ENCODE assay signal across 1 cellular context in the genomic region with DNA sequence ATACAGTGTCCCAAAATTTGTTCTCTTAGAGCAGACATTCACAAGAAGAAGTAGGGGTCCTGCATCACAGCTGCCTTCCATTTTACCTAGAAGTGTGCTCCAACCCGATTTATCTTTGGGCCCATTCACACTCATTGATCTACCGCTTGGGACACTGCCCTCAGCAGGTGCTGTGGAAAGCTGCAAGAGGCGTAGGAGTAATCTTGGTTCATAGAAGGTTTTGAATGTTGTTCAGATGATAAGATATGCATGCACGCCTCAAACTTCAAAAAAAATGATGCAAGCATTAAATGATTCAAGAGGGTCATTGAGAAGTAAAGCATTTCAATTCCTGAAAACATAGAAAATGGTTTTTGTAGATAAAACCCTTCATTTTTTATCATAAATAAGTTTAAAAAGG.
A peak's percentile ranks its signal among the peaks of the same experiment; 100 is the strongest.
TF ChIP-seq lines count a peak whose summit lies in the region.

No MANE protein-coding gene starts in this region.

TF ChIP-seq in K562, 482 proteins besides CTCF, POLR2A, EP300 and RAD21 (continues in another document):
- TF ChIP-seq, protein P1, sequence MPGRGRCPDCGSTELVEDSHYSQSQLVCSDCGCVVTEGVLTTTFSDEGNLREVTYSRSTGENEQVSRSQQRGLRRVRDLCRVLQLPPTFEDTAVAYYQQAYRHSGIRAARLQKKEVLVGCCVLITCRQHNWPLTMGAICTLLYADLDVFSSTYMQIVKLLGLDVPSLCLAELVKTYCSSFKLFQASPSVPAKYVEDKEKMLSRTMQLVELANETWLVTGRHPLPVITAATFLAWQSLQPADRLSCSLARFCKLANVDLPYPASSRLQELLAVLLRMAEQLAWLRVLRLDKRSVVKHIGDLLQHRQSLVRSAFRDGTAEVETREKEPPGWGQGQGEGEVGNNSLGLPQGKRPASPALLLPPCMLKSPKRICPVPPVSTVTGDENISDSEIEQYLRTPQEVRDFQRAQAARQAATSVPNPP (IDR thresholded peaks at IDR 0.05; ENCODE audit: borderline replicate concordance, insufficient read depth, insufficient read length) = no peak
- TF ChIP-seq PML (IDR thresholded peaks at IDR 0.05; ENCODE audit: low read length) (0 out of 2 replicates have a peak, but pooled peaks have one; percentile 20), ATF7 (IDR thresholded peaks at IDR 0.05) (0 out of 2 replicates have a peak, but pooled peaks have one; percentile 12), BACH1 (tag; IDR thresholded peaks at IDR 0.05) (no peak), TEAD4 (IDR thresholded peaks at IDR 0.05; ENCODE audit: low read length) (peak; percentile 59), TEAD4 (CRISPR knock-in tag; IDR thresholded peaks at IDR 0.05; ENCODE audit: borderline replicate concordance) (no peak), ZNF41 (CRISPR knock-in tag; conservative IDR thresholded peaks at IDR 0.05) (no peak), GATA2 (CRISPR knock-in tag; IDR thresholded peaks at IDR 0.05) (0 out of 2 replicates have a peak, but pooled peaks have one; percentile 47), CHD1 (IDR thresholded peaks at IDR 0.05; ENCODE audit: low read length) (no peak), CEBPG (CRISPR knock-in tag; IDR thresholded peaks at IDR 0.05) (peak; percentile 31; the same call in 1 of the 2 replicates), CEBPG (tag; conservative IDR thresholded peaks at IDR 0.05 in 1 of 2, IDR thresholded peaks at IDR 0.05 in 1 of 2) (peak; percentile 61 to 85; a peak in 3 of 4 replicates), CXXC5 (CRISPR knock-in tag; IDR thresholded peaks at IDR 0.05) (peak; percentile 18; the same call in 1 of the 2 replicates), TAL1 (IDR thresholded peaks at IDR 0.05) (peak; percentile 45; the same call in 1 of the 2 replicates), CBX8 (IDR thresholded peaks at IDR 0.05; ENCODE audit: borderline replicate concordance, extremely low read depth, low read depth, low read length, poor library complexity, severe bottlenecking) (no peak), EGR1 (conservative IDR thresholded peaks at IDR 0.05) (0 out of 2 replicates have a peak, but pooled peaks have one; percentile 31), EP400 (IDR thresholded peaks at IDR 0.05) (0 out of 2 replicates have a peak, but pooled peaks have one; percentile 15), SMARCA4 (IDR thresholded peaks at IDR 0.05) (peak; percentile 45; the same call in 1 of the 2 replicates), CBFA2T2 (conservative IDR thresholded peaks at IDR 0.05) (peak; percentile 52), CEBPB (tag; IDR thresholded peaks at IDR 0.05) (peak; percentile 24; the same call in 1 of the 2 replicates), ZNF134 (CRISPR knock-in tag; conservative IDR thresholded peaks at IDR 0.05) (peak; percentile 75), STAT5A (IDR thresholded peaks at IDR 0.05; ENCODE audit: borderline replicate concordance, low read length) (peak; percentile 41; the same call in 1 of the 2 replicates), FOXJ2 (tag; IDR thresholded peaks at IDR 0.05) (0 out of 2 replicates have a peak, but pooled peaks have one; percentile 18), ETV5 (CRISPR knock-in tag; IDR thresholded peaks at IDR 0.05; ENCODE audit: low read depth) (no peak), TCF7 (IDR thresholded peaks at IDR 0.05; ENCODE audit: borderline replicate concordance) (0 out of 2 replicates have a peak, but pooled peaks have one; percentile 60), KLF16 (IDR thresholded peaks at IDR 0.05) (peak; percentile 72; the same call in 1 of the 2 replicates), TRIM24 (IDR thresholded peaks at IDR 0.05) (0 out of 4 replicates have a peak, but pooled peaks of 1 of the 2 experiments have one; percentile 24), MYC (IDR thresholded peaks at IDR 0.05; ENCODE audit: low read depth, low read length) (peak; percentile 28; the same call in 1 of the 2 replicates), MYC (CRISPR knock-in tag; IDR thresholded peaks at IDR 0.05; ENCODE audit: borderline replicate concordance, low read depth) (no peak), NCOR1 (IDR thresholded peaks at IDR 0.05) (peak; percentile 25; the same call in 1 of the 2 replicates), TCF3 (CRISPR knock-in tag; IDR thresholded peaks at IDR 0.05) (peak; percentile 71), HDAC3 (IDR thresholded peaks at IDR 0.05; ENCODE audit: borderline replicate concordance, partially characterized antibody) (peak; percentile 16), IFI16 (CRISPR knock-in tag; IDR thresholded peaks at IDR 0.05) (no peak), DPF2 (IDR thresholded peaks at IDR 0.05) (peak; percentile 47; the same call in 1 of the 2 replicates), JUND (IDR thresholded peaks at IDR 0.05; ENCODE audit: borderline replicate concordance, low read depth, low read length) (peak; percentile 2; the same call in 1 of the 2 replicates), JUND (tag; IDR thresholded peaks at IDR 0.05; ENCODE audit: borderline replicate concordance, low read depth, low read length) (no peak), ARID1B (IDR thresholded peaks at IDR 0.05) (peak; percentile 61), RCOR1 (IDR thresholded peaks at IDR 0.05; ENCODE audit: borderline replicate concordance in 1 of 2, low read depth in 2 of 2, low read length in 2 of 2) (peak in 1 of 2 experiments; percentile 75; a peak in 2 of 4 replicates)
- TF ChIP-seq, protein P2, sequence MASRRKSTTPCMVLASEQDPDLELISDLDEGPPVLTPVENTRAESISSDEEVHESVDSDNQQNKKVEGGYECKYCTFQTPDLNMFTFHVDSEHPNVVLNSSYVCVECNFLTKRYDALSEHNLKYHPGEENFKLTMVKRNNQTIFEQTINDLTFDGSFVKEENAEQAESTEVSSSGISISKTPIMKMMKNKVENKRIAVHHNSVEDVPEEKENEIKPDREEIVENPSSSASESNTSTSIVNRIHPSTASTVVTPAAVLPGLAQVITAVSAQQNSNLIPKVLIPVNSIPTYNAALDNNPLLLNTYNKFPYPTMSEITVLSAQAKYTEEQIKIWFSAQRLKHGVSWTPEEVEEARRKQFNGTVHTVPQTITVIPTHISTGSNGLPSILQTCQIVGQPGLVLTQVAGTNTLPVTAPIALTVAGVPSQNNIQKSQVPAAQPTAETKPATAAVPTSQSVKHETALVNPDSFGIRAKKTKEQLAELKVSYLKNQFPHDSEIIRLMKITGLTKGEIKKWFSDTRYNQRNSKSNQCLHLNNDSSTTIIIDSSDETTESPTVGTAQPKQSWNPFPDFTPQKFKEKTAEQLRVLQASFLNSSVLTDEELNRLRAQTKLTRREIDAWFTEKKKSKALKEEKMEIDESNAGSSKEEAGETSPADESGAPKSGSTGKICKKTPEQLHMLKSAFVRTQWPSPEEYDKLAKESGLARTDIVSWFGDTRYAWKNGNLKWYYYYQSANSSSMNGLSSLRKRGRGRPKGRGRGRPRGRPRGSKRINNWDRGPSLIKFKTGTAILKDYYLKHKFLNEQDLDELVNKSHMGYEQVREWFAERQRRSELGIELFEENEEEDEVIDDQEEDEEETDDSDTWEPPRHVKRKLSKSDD (conservative IDR thresholded peaks at IDR 0.05; ENCODE audit: low read length) = no peak
- TF ChIP-seq, protein P3, sequence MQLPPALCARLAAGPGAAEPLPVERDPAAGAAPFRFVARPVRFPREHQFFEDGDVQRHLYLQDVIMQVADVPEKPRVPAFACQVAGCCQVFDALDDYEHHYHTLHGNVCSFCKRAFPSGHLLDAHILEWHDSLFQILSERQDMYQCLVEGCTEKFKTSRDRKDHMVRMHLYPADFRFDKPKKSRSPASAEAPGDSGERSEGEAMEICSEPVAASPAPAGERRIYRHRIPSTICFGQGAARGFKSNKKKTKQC (CRISPR knock-in tag; IDR thresholded peaks at IDR 0.05) = no peak
- TF ChIP-seq, protein P4, sequence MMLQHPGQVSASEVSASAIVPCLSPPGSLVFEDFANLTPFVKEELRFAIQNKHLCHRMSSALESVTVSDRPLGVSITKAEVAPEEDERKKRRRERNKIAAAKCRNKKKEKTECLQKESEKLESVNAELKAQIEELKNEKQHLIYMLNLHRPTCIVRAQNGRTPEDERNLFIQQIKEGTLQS (IDR thresholded peaks at IDR 0.05) = peak; percentile 56; the same call in 1 of the 2 replicates
- TF ChIP-seq, protein P4 (CRISPR knock-in tag; conservative IDR thresholded peaks at IDR 0.05) = no peak
- TF ChIP-seq, protein P5, sequence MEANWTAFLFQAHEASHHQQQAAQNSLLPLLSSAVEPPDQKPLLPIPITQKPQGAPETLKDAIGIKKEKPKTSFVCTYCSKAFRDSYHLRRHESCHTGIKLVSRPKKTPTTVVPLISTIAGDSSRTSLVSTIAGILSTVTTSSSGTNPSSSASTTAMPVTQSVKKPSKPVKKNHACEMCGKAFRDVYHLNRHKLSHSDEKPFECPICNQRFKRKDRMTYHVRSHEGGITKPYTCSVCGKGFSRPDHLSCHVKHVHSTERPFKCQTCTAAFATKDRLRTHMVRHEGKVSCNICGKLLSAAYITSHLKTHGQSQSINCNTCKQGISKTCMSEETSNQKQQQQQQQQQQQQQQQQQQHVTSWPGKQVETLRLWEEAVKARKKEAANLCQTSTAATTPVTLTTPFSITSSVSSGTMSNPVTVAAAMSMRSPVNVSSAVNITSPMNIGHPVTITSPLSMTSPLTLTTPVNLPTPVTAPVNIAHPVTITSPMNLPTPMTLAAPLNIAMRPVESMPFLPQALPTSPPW (CRISPR knock-in tag; IDR thresholded peaks at IDR 0.05) = peak; percentile 15; the same call in 1 of the 2 replicates
- TF ChIP-seq, protein P6, sequence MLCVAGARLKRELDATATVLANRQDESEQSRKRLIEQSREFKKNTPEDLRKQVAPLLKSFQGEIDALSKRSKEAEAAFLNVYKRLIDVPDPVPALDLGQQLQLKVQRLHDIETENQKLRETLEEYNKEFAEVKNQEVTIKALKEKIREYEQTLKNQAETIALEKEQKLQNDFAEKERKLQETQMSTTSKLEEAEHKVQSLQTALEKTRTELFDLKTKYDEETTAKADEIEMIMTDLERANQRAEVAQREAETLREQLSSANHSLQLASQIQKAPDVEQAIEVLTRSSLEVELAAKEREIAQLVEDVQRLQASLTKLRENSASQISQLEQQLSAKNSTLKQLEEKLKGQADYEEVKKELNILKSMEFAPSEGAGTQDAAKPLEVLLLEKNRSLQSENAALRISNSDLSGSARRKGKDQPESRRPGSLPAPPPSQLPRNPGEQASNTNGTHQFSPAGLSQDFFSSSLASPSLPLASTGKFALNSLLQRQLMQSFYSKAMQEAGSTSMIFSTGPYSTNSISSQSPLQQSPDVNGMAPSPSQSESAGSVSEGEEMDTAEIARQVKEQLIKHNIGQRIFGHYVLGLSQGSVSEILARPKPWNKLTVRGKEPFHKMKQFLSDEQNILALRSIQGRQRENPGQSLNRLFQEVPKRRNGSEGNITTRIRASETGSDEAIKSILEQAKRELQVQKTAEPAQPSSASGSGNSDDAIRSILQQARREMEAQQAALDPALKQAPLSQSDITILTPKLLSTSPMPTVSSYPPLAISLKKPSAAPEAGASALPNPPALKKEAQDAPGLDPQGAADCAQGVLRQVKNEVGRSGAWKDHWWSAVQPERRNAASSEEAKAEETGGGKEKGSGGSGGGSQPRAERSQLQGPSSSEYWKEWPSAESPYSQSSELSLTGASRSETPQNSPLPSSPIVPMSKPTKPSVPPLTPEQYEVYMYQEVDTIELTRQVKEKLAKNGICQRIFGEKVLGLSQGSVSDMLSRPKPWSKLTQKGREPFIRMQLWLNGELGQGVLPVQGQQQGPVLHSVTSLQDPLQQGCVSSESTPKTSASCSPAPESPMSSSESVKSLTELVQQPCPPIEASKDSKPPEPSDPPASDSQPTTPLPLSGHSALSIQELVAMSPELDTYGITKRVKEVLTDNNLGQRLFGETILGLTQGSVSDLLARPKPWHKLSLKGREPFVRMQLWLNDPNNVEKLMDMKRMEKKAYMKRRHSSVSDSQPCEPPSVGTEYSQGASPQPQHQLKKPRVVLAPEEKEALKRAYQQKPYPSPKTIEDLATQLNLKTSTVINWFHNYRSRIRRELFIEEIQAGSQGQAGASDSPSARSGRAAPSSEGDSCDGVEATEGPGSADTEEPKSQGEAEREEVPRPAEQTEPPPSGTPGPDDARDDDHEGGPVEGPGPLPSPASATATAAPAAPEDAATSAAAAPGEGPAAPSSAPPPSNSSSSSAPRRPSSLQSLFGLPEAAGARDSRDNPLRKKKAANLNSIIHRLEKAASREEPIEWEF (CRISPR knock-in tag; IDR thresholded peaks at IDR 0.05) = 0 out of 2 replicates have a peak, but pooled peaks have one; percentile 56
- TF ChIP-seq, protein P7, sequence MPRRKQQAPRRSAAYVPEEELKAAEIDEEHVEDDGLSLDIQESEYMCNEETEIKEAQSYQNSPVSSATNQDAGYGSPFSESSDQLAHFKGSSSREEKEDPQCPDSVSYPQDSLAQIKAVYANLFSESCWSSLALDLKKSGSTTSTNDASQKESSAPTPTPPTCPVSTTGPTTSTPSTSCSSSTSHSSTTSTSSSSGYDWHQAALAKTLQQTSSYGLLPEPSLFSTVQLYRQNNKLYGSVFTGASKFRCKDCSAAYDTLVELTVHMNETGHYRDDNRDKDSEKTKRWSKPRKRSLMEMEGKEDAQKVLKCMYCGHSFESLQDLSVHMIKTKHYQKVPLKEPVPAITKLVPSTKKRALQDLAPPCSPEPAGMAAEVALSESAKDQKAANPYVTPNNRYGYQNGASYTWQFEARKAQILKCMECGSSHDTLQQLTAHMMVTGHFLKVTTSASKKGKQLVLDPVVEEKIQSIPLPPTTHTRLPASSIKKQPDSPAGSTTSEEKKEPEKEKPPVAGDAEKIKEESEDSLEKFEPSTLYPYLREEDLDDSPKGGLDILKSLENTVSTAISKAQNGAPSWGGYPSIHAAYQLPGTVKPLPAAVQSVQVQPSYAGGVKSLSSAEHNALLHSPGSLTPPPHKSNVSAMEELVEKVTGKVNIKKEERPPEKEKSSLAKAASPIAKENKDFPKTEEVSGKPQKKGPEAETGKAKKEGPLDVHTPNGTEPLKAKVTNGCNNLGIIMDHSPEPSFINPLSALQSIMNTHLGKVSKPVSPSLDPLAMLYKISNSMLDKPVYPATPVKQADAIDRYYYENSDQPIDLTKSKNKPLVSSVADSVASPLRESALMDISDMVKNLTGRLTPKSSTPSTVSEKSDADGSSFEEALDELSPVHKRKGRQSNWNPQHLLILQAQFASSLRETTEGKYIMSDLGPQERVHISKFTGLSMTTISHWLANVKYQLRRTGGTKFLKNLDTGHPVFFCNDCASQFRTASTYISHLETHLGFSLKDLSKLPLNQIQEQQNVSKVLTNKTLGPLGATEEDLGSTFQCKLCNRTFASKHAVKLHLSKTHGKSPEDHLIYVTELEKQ (CRISPR knock-in tag; IDR thresholded peaks at IDR 0.05) = no peak
- TF ChIP-seq, protein P8, sequence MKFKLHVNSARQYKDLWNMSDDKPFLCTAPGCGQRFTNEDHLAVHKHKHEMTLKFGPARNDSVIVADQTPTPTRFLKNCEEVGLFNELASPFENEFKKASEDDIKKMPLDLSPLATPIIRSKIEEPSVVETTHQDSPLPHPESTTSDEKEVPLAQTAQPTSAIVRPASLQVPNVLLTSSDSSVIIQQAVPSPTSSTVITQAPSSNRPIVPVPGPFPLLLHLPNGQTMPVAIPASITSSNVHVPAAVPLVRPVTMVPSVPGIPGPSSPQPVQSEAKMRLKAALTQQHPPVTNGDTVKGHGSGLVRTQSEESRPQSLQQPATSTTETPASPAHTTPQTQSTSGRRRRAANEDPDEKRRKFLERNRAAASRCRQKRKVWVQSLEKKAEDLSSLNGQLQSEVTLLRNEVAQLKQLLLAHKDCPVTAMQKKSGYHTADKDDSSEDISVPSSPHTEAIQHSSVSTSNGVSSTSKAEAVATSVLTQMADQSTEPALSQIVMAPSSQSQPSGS (CRISPR knock-in tag; IDR thresholded peaks at IDR 0.05) = no peak
